Comparison of ENCODE assay signal across 24 cellular contexts in the genomic region with DNA sequence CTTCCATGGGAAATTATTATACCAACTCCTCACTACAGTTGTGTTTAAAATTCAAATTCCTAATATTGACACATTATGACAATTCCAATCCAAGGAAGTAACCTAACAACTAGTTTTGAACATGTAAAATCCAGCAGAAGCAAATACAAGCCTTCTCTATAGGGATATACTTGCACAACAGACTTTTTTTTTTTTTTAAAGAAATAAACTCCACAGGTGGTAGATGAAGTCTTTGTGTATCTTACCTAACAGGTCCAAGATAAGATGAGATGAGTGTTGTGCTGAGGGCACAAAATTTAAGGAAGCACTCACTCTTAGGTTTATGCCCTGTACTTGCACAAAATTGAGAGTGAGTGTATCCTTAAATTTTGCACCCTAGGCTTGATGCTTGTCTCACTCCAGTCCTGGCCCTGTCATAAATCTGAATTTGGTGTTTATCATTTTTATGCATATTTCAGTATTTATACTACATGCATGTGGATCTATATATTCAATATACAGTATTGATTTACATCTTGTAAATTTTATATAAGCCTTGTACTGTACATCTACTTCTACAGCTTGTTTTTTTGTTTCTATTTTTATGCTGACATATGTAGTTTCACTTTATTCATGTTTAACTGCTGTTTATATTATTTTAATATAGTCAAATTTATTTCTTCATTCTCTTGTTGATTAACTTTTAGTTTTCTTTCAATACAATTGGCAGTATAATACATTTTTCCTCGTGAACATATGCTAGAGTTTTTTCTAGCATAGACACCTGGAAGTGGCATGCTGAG.
DNase-seq lines count a peak whose midpoint lies in the region; ATAC-seq, FAIRE-seq and TF ChIP-seq lines count a peak whose summit lies in the region.
"Had no signal": no experiment of that assay in that cellular context is flagged by ENCODE, and none has a peak within 500 bp of the region (broad histone marks: within the 10 kb centered on the region; RNA-seq: fewer than 3 reads in every experiment).

No MANE protein-coding gene starts in this region.

- no peak overlapping the region for H4K8ac ChIP-seq in mesenchymal stem cell (ENCODE audit: low read length)

- WGBS in GM12878 (ENCODE audit: insufficient coverage, insufficient replicate concordance, low lambda C conversion rate, missing lambda C conversion rate) = 54% methylated on average over 1 of the region's 1 CpG
- WGBS in mesenchymal stem cell = no CpG with 5 or more reads among the region's 1 CpG

- H2BK15ac ChIP-seq in mesenchymal stem cell (ENCODE audit: low read depth, poor library complexity, severe bottlenecking) = no peak overlapping the region

- TF ChIP-seq POLR2A in GM12878 (IDR thresholded peaks at IDR 0.05; ENCODE audit: low read depth, low read length) = no peak

- DNase-seq in HEK293T (ENCODE audit: extremely low spot score) = no peak
- no peak for DNase-seq in GM12878 (ENCODE audit: low read depth, low spot score)
- DNase-seq in mesenchymal stem cell = no peak
- no peak for DNase-seq in inferior parietal cortex (ENCODE audit: extremely low spot score)
- no peak for DNase-seq in mesenteric fat pad (ENCODE audit: low spot score)
- DNase-seq: ACHN, Calu3, DMS79 treated with DMSO at 0.1 percent for 48 hours, H7, HFFc6, NCI-H1048, NCI-H1417, NCI-H1694, NCI-H2029 treated with DMSO at 0.1 percent for 48 hours, NCI-H2171, NCI-H226, NCI-H510A, NCI-H69, SHP77 had no signal

- H3K27ac ChIP-seq in GM12878 (ENCODE audit: control insufficient read depth, insufficient read depth) (no peak overlapping the region), mesenchymal stem cell (ENCODE audit: low read length, poor library complexity, severe bottlenecking) (no peak overlapping the region)
- H3K27ac ChIP-seq: RWPE1 had no signal

- POLR2A ChIA-PET in HEK293T (lab: Yijun Ruan, JAX) = no interaction called here
- POLR2A ChIA-PET in GM12878 (lab: Charles Lee) = no interaction called here

- no peak for TF ChIP-seq EP300 in GM12878 (IDR thresholded peaks at IDR 0.05; ENCODE audit: borderline replicate concordance in 1 of 2, control insufficient read depth in 1 of 2, low read depth in 2 of 2, low read length in 2 of 2)

- peak; percentile 69 for FAIRE-seq in G401.6 (lab: Jason Lieb, UNC)
- peak; percentile 18 for FAIRE-seq in GM12878 (lab: Jason Lieb, UNC)
- FAIRE-seq: HTR-8/SVneo had no signal

- H2AFZ ChIP-seq in GM12878 (ENCODE audit: control insufficient read depth, low read depth, low read length) = no peak overlapping the region
- no peak overlapping the region for H2AFZ ChIP-seq in mesenchymal stem cell (ENCODE audit: low read depth, low read length)

- H3K79me1 ChIP-seq in mesenchymal stem cell (replicated peaks; ENCODE audit: low read length, poor library complexity, severe bottlenecking) = no peaks in the 10 kb centered on the region

- ATAC-seq in GM12878 (no peak), HG03135 (IDR thresholded peaks at IDR 0.05; ENCODE audit: unreplicated experiment) (no peak)
- ATAC-seq: Panc1 had no signal

- H3K27me3 ChIP-seq in GM12878 (replicated peaks in 1 of 2; ENCODE audit: control insufficient read depth in 2 of 2, insufficient read depth in 2 of 2, low read length in 1 of 2) = no peaks in the 10 kb centered on the region
- no peaks in the 10 kb centered on the region for H3K27me3 ChIP-seq in mesenchymal stem cell (ENCODE audit: control insufficient read depth in 1 of 2, insufficient read depth in 1 of 2, low read length in 2 of 2)

- H4K91ac ChIP-seq in mesenchymal stem cell (ENCODE audit: low read length) = no peak overlapping the region

- SMC1A ChIA-PET in GM12878 (lab: Charles Lee; ENCODE audit: uncharacterized antibody, unreplicated experiment) = interaction anchor here (1.0 to 1.7 kb wide), 3 partner anchors 49 to 172 kb away, joined by 4 to 7 read pairs (median 4); no protein-coding TSS in a partner anchor

- H4K20me1 ChIP-seq in GM12878 (ENCODE audit: control insufficient read depth, insufficient read depth) = no peaks in the 10 kb centered on the region

- no peak overlapping the region for H3K14ac ChIP-seq in mesenchymal stem cell (ENCODE audit: low read length in 2 of 2)

- no peak for TF ChIP-seq RAD21 in GM12878 (IDR thresholded peaks at IDR 0.05; ENCODE audit: insufficient read depth, low read depth, low read length)

- no peak overlapping the region for H3K4ac ChIP-seq in mesenchymal stem cell (ENCODE audit: low read depth in 1 of 2, low read length in 2 of 2)

- H3K9me3 ChIP-seq in GM12878 (replicated peaks; ENCODE audit: control insufficient read depth, insufficient read depth, low read length) (no peaks in the 10 kb centered on the region; the same call in 2 of the 3 replicates), mesenchymal stem cell (ENCODE audit: control insufficient read depth, low read length) (peaks cover 4% of the 10 kb centered on the region)

- H3K4me3 ChIP-seq in GM12878 = no peak overlapping the region
- peak overlapping the region in 1 of 2 experiments; percentile 17 for H3K4me3 ChIP-seq in mesenchymal stem cell (ENCODE audit: insufficient read depth in 1 of 2, low read depth in 1 of 2, low read length in 2 of 2)

- H2AK5ac ChIP-seq in mesenchymal stem cell (ENCODE audit: low read length, severe bottlenecking) = no peak overlapping the region

- H3K4me2 ChIP-seq in GM12878 (ENCODE audit: control insufficient read depth, insufficient read depth) (no peak overlapping the region), mesenchymal stem cell (ENCODE audit: low read length, poor library complexity, severe bottlenecking) (no peak overlapping the region)

- no peak overlapping the region for H2BK12ac ChIP-seq in mesenchymal stem cell (ENCODE audit: low read length in 2 of 2)

- no peaks in the 10 kb centered on the region for H3K79me2 ChIP-seq in GM12878 (ENCODE audit: control insufficient read depth, insufficient read depth, low read length)

- in situ Hi-C loops in GM12878 (cut with MboI) = no loop called here

- H3K36me3 ChIP-seq in GM12878 (ENCODE audit: control insufficient read depth in 2 of 2, insufficient read depth in 2 of 2, low read length in 1 of 2) = no peaks in the 10 kb centered on the region; a peak in 1 of 4 replicates
- H3K36me3 ChIP-seq in mesenchymal stem cell (ENCODE audit: control insufficient read depth in 1 of 2, insufficient read depth in 2 of 2, low read depth in 1 of 2, low read length in 2 of 2) = peaks cover 0 to 6% of the 10 kb centered on the region in 2 experiments

- no peak overlapping the region for H2BK120ac ChIP-seq in mesenchymal stem cell (ENCODE audit: low read depth, low read length)

- H3K9ac ChIP-seq in GM12878 (ENCODE audit: control insufficient read depth, insufficient read depth, low read length) (no peak overlapping the region), mesenchymal stem cell (ENCODE audit: low read length) (peak overlapping the region; percentile 4)

- BruUV-seq in GM12878 (replicated peaks; lab: Mats Ljungman, UMichigan) = no TSS peak

- H3K18ac ChIP-seq in mesenchymal stem cell (ENCODE audit: low read depth in 1 of 2, low read length in 2 of 2) = no peak overlapping the region

- H3K4me1 ChIP-seq in GM12878 (ENCODE audit: control insufficient read depth, insufficient read depth, low read length) (no peaks in the 10 kb centered on the region), mesenchymal stem cell (ENCODE audit: control insufficient read depth, insufficient read depth, low read depth, low read length) (no peaks in the 10 kb centered on the region)

- no peak for TF ChIP-seq CTCF in GM12878 (IDR thresholded peaks at IDR 0.05 in 2 of 3, conservative IDR thresholded peaks at IDR 0.05 in 1 of 3; ENCODE audit: control insufficient read depth in 2 of 3, extremely low read depth in 1 of 3, insufficient read depth in 1 of 3, low read depth in 3 of 3, low read length in 3 of 3)

- intact Hi-C loops in GM12878 (cut with micrococcal nuclease; ENCODE audit: unreplicated experiment) = no loop called here

- H3K23ac ChIP-seq in mesenchymal stem cell (ENCODE audit: low read length in 2 of 2) = no peak overlapping the region

- CTCF ChIA-PET in HEK293T (lab: Yijun Ruan, JAX) = no interaction called here
- CTCF ChIA-PET in GM12878 (lab: Yijun Ruan, JAX) = interaction anchor here (0.6 kb wide), 1 partner anchor 948 kb away, joined by 3 read pairs; no protein-coding TSS in a partner anchor

- RAD21 ChIA-PET in GM12878 (lab: Charles Lee; ENCODE audit: unreplicated experiment) = interaction anchor here (2.1 kb wide), 1 partner anchor 89 kb away, joined by 6 read pairs; no protein-coding TSS in a partner anchor

- no peak overlapping the region for H2BK5ac ChIP-seq in mesenchymal stem cell (ENCODE audit: low read depth, low read length, poor library complexity, severe bottlenecking)

TF ChIP-seq in HEK293T, 16 proteins besides CTCF, POLR2A, EP300 and RAD21:
- no peak for TF ChIP-seq NFRKB (IDR thresholded peaks at IDR 0.05)
- peak; percentile 11; the same call in 1 of the 2 replicates for TF ChIP-seq ZNF384 (IDR thresholded peaks at IDR 0.05)

TF ChIP-seq in GM12878, 131 proteins besides CTCF, POLR2A, EP300 and RAD21:
- TF ChIP-seq SP1 (IDR thresholded peaks at IDR 0.05; ENCODE audit: low read depth, low read length) (no peak), ZNF217 (IDR thresholded peaks at IDR 0.05) (no peak), RFX5 (IDR thresholded peaks at IDR 0.05; ENCODE audit: low read depth, low read length) (no peak), GABPA (IDR thresholded peaks at IDR 0.05; ENCODE audit: low read depth) (no peak), YY1 (IDR thresholded peaks at IDR 0.05; ENCODE audit: low read depth, low read length) (no peak), TCF3 (IDR thresholded peaks at IDR 0.05; ENCODE audit: borderline replicate concordance, insufficient read depth, low read depth, low read length) (no peak)
